ENCODE assay signal across 8 cellular contexts in genomic region chr1:23098463-23099170, GRCh38.
A peak's percentile ranks its signal among the peaks of the same experiment; 100 is the strongest.
DNase-seq lines count a peak whose midpoint lies in the region; ATAC-seq and TF ChIP-seq lines count a peak whose summit lies in the region.

No MANE protein-coding gene starts in this region.

- DNase-seq in NCI-H2171 (lab: John Stamatoyannopoulos, UW) (peak; percentile 58), mammary epithelial cell (peak; percentile 65), iris pigment epithelial cell (ENCODE audit: low read depth) (peak; percentile 83)
- peak; percentile 62 for DNase-seq in stimulated activated CD4-positive, alpha-beta T cell treated with anti-CD3 and anti-CD28 coated beads, Interleukin-15, amount 100 ng/mL, for 24 hours

- ATAC-seq in GM18858 (IDR thresholded peaks at IDR 0.05; ENCODE audit: unreplicated experiment) = no peak

- H3K9me3 ChIP-seq in mammary epithelial cell (replicated peaks; ENCODE audit: insufficient read depth, low read length) = no peaks in the 10 kb centered on the region

- peaks cover 85% of the 10 kb centered on the region for H3K79me2 ChIP-seq in mammary epithelial cell (ENCODE audit: insufficient read depth, low read length)

- H3K27ac ChIP-seq in 22Rv1 = no peak overlapping the region
- no peak overlapping the region; the same call in 1 of the 2 replicates for H3K27ac ChIP-seq in VCaP
- H3K27ac ChIP-seq in mammary epithelial cell (ENCODE audit: insufficient read depth, low read depth, low read length) = no peak overlapping the region

- no peaks in the 10 kb centered on the region for H4K20me1 ChIP-seq in mammary epithelial cell (ENCODE audit: insufficient read depth, low read length)

- peaks cover 13% of the 10 kb centered on the region for H3K36me3 ChIP-seq in mammary epithelial cell (ENCODE audit: insufficient read depth, low read length)

- TF ChIP-seq CTCF in 22Rv1 (IDR thresholded peaks at IDR 0.05) (peak; percentile 89), GM12875 (IDR thresholded peaks at IDR 0.05; ENCODE audit: borderline replicate concordance, insufficient read depth, low read depth, low read length) (peak; percentile 85), VCaP (conservative IDR thresholded peaks at IDR 0.05) (peak; percentile 92), mammary epithelial cell (conservative IDR thresholded peaks at IDR 0.05 in 1 of 2, IDR thresholded peaks at IDR 0.05 in 1 of 2; ENCODE audit: extremely low read depth in 1 of 2, insufficient read depth in 1 of 2, low read depth in 1 of 2, low read length in 2 of 2) (peak; percentile 92 to 93)

- H3K9ac ChIP-seq in mammary epithelial cell (ENCODE audit: insufficient read depth, low read length) = peak overlapping the region; percentile 16

- 32% methylated on average over 7 of the region's 12 CpGs for WGBS in mammary epithelial cell (ENCODE audit: low coverage, missing lambda C conversion rate)

- dilution Hi-C loops in mammary epithelial cell (cut with HindIII; ENCODE audit: low sequenced_read_pairs) = no loop called here

- H2AFZ ChIP-seq in mammary epithelial cell (ENCODE audit: low read depth, low read length) = no peak overlapping the region

- no peaks in the 10 kb centered on the region for H3K27me3 ChIP-seq in mammary epithelial cell (ENCODE audit: insufficient read depth, low read length)

- in situ Hi-C loops in mammary epithelial cell (cut with MboI; ENCODE audit: low sequenced_read_pairs in 2 of 2) = loop anchor here in 1 of 2 donors (5.0 kb wide), 1 partner anchor 89 kb away; no protein-coding TSS in a partner anchor

- CTCF ChIA-PET in mammary epithelial cell (lab: Charles Lee; ENCODE audit: low non-redundant PET) = interaction anchor here (0.5 to 1.3 kb wide), 6 partner anchors 12 to 357 kb away, joined by 3 to 23 read pairs (median 3); no protein-coding TSS in a partner anchor

- no peak overlapping the region for H3K4me3 ChIP-seq in GM12875 (ENCODE audit: low read depth, low read length)
- no peak overlapping the region for H3K4me3 ChIP-seq in mammary epithelial cell (replicated peaks in 1 of 3; ENCODE audit: insufficient read depth in 1 of 3, low read depth in 2 of 3, low read length in 3 of 3)

- peaks cover 59% of the 10 kb centered on the region for H3K4me1 ChIP-seq in mammary epithelial cell (ENCODE audit: insufficient read depth, low read length)

- no TSS peak for BruUV-seq in mammary epithelial cell (replicated peaks; lab: Mats Ljungman, UMichigan)

- no peak overlapping the region for H3K4me2 ChIP-seq in mammary epithelial cell (ENCODE audit: insufficient read depth, low read depth, low read length)

- intact Hi-C loops in mammary epithelial cell (cut with micrococcal nuclease) = loop anchor here (1.0 to 5.0 kb wide), 5 partner anchors 70 to 440 kb away; partner anchors contain the start of gene LUZP1
